Comparison of ENCODE assay signal across 8 cellular contexts in the genomic region with DNA sequence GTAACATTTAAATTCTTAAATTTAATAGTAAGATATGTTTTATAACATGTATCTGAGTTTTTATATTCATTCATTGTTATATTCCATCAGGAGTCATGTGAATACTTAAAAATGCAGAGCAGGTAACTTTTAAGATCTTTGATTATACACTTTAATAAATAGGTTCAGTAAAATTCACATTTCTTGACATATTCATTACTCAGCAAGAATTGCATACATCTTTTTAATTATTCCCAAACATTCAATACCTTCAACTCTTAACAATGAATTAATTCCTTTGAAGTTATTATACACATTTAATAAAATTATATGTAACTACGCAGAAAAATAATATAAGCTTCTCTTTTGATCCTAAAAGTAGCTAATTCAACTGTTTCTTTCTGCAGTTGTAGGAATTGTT.
"Had no signal": no experiment of that assay in that cellular context is flagged by ENCODE, and none has a peak within 500 bp of the region (broad histone marks: within the 10 kb centered on the region; RNA-seq: fewer than 3 reads in every experiment).

No MANE protein-coding gene starts in this region.

- H3K4me3 ChIP-seq: GM23248, HAP-1 had no signal

- H3K9ac ChIP-seq: GM23248 had no signal

- H3K27ac ChIP-seq: GM23248 had no signal

- ATAC-seq: HCT116 had no signal

- DNase-seq: GM23248, GOT3, H7, HFFc6, KG1 had no signal

- H3K36me3 ChIP-seq: HAP-1 had no signal

- FAIRE-seq: HTR-8/SVneo had no signal

- H3K4me1 ChIP-seq: HAP-1 had no signal

- H3K9me3 ChIP-seq: HAP-1 had no signal

- H2AFZ ChIP-seq: GM23248 had no signal
